In the genomic region with DNA sequence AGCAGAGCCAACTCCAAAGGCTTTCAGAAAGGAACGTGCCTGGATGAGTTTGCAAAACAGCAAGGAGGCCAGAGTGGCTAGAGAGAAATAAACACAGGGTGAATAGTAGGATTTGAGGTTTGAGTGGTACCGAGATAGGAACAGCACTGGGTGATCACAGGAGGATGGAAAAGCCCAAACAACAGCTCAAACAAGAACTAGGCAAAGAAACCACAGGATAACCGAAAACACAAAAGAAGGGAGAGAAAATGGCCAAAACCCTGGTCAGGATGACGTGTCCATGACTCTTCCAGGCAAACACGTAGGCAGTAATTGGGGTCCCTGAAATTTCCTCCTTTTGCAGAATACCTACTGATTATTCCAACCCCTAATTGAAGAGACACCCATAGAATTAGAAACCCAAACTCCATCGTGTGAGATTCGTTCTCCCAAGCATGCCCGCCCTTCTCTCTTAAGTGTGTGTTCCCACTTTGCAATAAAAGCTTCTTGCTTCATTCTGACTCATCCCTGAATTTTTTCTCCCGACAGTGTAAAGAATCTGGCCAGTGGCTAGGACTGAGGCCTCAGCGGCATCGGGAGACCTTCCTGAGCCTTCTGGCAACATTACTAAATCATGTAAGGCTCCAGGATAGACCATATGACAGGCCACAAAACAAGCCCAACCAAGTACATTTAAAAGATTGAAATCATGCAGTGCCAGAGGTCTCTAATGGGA, we compare ENCODE assay signal across 2 cellular contexts.
TF ChIP-seq lines count a peak whose summit lies in the region.

No MANE protein-coding gene starts in this region.

TF ChIP-seq in A549, 52 proteins besides CTCF, POLR2A, EP300 and RAD21 (continued from another document):
- TF ChIP-seq CEBPB (IDR thresholded peaks at IDR 0.05) = peak in 1 of 2 experiments; percentile 56; a peak in 1 of 4 replicates
TF ChIP-seq in A549: peak in this region for 1.

TF ChIP-seq in GM23338, 12 proteins besides CTCF, POLR2A, EP300 and RAD21:
- TF ChIP-seq, protein P1, sequence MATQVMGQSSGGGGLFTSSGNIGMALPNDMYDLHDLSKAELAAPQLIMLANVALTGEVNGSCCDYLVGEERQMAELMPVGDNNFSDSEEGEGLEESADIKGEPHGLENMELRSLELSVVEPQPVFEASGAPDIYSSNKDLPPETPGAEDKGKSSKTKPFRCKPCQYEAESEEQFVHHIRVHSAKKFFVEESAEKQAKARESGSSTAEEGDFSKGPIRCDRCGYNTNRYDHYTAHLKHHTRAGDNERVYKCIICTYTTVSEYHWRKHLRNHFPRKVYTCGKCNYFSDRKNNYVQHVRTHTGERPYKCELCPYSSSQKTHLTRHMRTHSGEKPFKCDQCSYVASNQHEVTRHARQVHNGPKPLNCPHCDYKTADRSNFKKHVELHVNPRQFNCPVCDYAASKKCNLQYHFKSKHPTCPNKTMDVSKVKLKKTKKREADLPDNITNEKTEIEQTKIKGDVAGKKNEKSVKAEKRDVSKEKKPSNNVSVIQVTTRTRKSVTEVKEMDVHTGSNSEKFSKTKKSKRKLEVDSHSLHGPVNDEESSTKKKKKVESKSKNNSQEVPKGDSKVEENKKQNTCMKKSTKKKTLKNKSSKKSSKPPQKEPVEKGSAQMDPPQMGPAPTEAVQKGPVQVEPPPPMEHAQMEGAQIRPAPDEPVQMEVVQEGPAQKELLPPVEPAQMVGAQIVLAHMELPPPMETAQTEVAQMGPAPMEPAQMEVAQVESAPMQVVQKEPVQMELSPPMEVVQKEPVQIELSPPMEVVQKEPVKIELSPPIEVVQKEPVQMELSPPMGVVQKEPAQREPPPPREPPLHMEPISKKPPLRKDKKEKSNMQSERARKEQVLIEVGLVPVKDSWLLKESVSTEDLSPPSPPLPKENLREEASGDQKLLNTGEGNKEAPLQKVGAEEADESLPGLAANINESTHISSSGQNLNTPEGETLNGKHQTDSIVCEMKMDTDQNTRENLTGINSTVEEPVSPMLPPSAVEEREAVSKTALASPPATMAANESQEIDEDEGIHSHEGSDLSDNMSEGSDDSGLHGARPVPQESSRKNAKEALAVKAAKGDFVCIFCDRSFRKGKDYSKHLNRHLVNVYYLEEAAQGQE (IDR thresholded peaks at IDR 0.05; ENCODE audit: unreplicated experiment) = no peak
- TF ChIP-seq JUNB (IDR thresholded peaks at IDR 0.05; ENCODE audit: unreplicated experiment) = no peak
- TF ChIP-seq EZH2 (IDR thresholded peaks at IDR 0.05; ENCODE audit: low read depth, unreplicated experiment) = no peak
- no peak for TF ChIP-seq ZNF331 (CRISPR knock-in tag; IDR thresholded peaks at IDR 0.05; ENCODE audit: low read depth)
- no peak for TF ChIP-seq POLR2AphosphoS5 (IDR thresholded peaks at IDR 0.05; ENCODE audit: low read depth)
- TF ChIP-seq ZNF114 (CRISPR knock-in tag; IDR thresholded peaks at IDR 0.05) = no peak
- TF ChIP-seq NANOG (IDR thresholded peaks at IDR 0.05; ENCODE audit: borderline replicate concordance) = no peak
